In genomic region chr19:35331551-35332214, GRCh38 we compare ENCODE assay signal across 31 cellular contexts. TPM values are rescaled to one million over a fixed set of nuclear protein-coding genes. Genes with fewer than 3 reads are reported as not detected.
A peak's percentile ranks its signal among the peaks of the same experiment; 100 is the strongest.
DNase-seq lines count a peak whose midpoint lies in the region; ATAC-seq and TF ChIP-seq lines count a peak whose summit lies in the region.
"Had no signal": no experiment of that assay in that cellular context is flagged by ENCODE, and none has a peak within 500 bp of the region (broad histone marks: within the 10 kb centered on the region; RNA-seq: fewer than 3 reads in every experiment).

No MANE protein-coding gene starts in this region.

- no peak overlapping the region for H2AFZ ChIP-seq in Karpas-422 (ENCODE audit: low read length)

- no peak for TF ChIP-seq CTCF in GM12875 (IDR thresholded peaks at IDR 0.05; ENCODE audit: borderline replicate concordance, insufficient read depth, low read depth, low read length)

- peaks cover 71 to 100% (median 100%) of the 10 kb centered on the region in 10 experiments for H3K4me1 ChIP-seq in BLaER1 treated with 17β-estradiol and CSF1 and Interleukin-3, amounts not matched to agents 10 nM and 100 nM
- peaks cover 65% of the 10 kb centered on the region for H3K4me1 ChIP-seq in Karpas-422 (ENCODE audit: low read length)
- H3K4me1 ChIP-seq: Caco-2, SJCRH30, transverse colon had no signal

- peaks cover 0 to 54% (median 0%) of the 10 kb centered on the region in 11 experiments; a peak in 6 of 22 replicates for H4K20me1 ChIP-seq in BLaER1 treated with 17β-estradiol and CSF1 and Interleukin-3, amounts not matched to agents 10 nM and 100 nM
- H4K20me1 ChIP-seq in Karpas-422 (ENCODE audit: insufficient read depth, low read depth, low read length), result peaks cover 26% of the 10 kb centered on the region; the same call in 1 of the 2 replicates

- no peaks in the 10 kb centered on the region for H3K9me3 ChIP-seq in BLaER1 treated with 17β-estradiol and CSF1 and Interleukin-3, amounts not matched to agents 10 nM and 100 nM (replicated peaks in 1 of 11)
- H3K9me3 ChIP-seq in Karpas-422 (ENCODE audit: low read length), result no peaks in the 10 kb centered on the region
- H3K9me3 ChIP-seq: Caco-2, SJCRH30, transverse colon had no signal

- no peaks in the 10 kb centered on the region for H3K27me3 Mint-ChIP-seq in memory B cell

- H3K36me3 Mint-ChIP-seq in memory B cell, result peaks cover 31% of the 10 kb centered on the region

- peaks cover 54% of the 10 kb centered on the region for H3K4me1 Mint-ChIP-seq in memory B cell

- peaks cover 5 to 49% (median 32%) of the 10 kb centered on the region in 11 experiments; a peak in 19 of 22 replicates for H3K36me3 ChIP-seq in BLaER1 treated with 17β-estradiol and CSF1 and Interleukin-3, amounts not matched to agents 10 nM and 100 nM
- H3K36me3 ChIP-seq in Karpas-422 (ENCODE audit: insufficient read depth, low read length), result peaks cover 34% of the 10 kb centered on the region
- H3K36me3 ChIP-seq: cardiac muscle cell, SJCRH30, transverse colon, WERI-Rb-1 had no signal

- peak overlapping the region; percentile 20 to 87 (median 68); a peak in 19 of 20 replicates for H3K4me3 ChIP-seq in BLaER1 treated with 17β-estradiol and CSF1 and Interleukin-3, amounts not matched to agents 10 nM and 100 nM
- peak overlapping the region; percentile 98 for H3K4me3 ChIP-seq in GM12875 (ENCODE audit: low read depth, low read length)
- H3K4me3 ChIP-seq in Karpas-422 (ENCODE audit: low read length), result peak overlapping the region; percentile 92
- H3K4me3 ChIP-seq: cardiac muscle cell, SJCRH30, transverse colon had no signal

- no peaks in the 10 kb centered on the region for H3K27me3 ChIP-seq in BLaER1 treated with 17β-estradiol and CSF1 and Interleukin-3, amounts not matched to agents 10 nM and 100 nM
- no peaks in the 10 kb centered on the region for H3K27me3 ChIP-seq in Karpas-422 (ENCODE audit: low read length)
- H3K27me3 ChIP-seq: cardiac muscle cell, SJCRH30 had no signal

- no peaks in the 10 kb centered on the region for H3K9me2 ChIP-seq in Karpas-422 (replicated peaks; ENCODE audit: insufficient read depth, low read length)

- peaks cover 10% of the 10 kb centered on the region; the same call in 1 of the 2 replicates for H3K79me2 ChIP-seq in Karpas-422 (ENCODE audit: low read length)

- DNase-seq in Karpas-422, result no peak
- DNase-seq in memory B cell (ENCODE audit: low spot score in 2 of 2), result no peak
- no peak for DNase-seq in amygdala (lab: John Stamatoyannopoulos, UW)
- DNase-seq in HT-29 (ENCODE audit: low spot score), result no peak
- no peak for DNase-seq in A172 (ENCODE audit: low spot score)
- no peak for DNase-seq in mesenteric fat pad (ENCODE audit: low spot score)
- DNase-seq: activated gamma-delta T cell; activated T-cell treated with anti-CD3 and anti-CD28 coated beads, Interleukin-2, amount 50 U/mL, for 24 hours; Caco-2; DMS79; erythroblast; GDM1; hypothalamus; left colon; mammary epithelial cell; NCI-H1092; NCI-H1694 treated with DMSO at 0.1 percent for 48 hours; NCI-H446; NCI-H748 treated with DMSO at 0.1 percent for 48 hours; SJCRH30; stimulated activated CD4-positive, alpha-beta T cell treated with anti-CD3 and anti-CD28 coated beads, Interleukin-2, amount 100 ng/mL, for 48 hours; transverse colon; WERI-Rb-1 had no signal

- H3K9me3 Mint-ChIP-seq in memory B cell, result no peaks in the 10 kb centered on the region
- H3K9me3 Mint-ChIP-seq: activated T-cell treated with anti-CD3 and anti-CD28 coated beads, Interleukin-2, amount 50 U/mL, for 24 hours; dendritic cell treated with granulocyte-macrophage colony-stimulating factor and Interleukin-4, amounts not matched to agents 40 ng/mL and 50 ng/mL, for 4 days had no signal

- H3K9ac ChIP-seq in BLaER1 treated with 17β-estradiol and CSF1 and Interleukin-3, amounts not matched to agents 10 nM and 100 nM, result peak overlapping the region in 10 of 11 experiments; percentile 29 to 86 (median 74); a peak in 20 of 22 replicates
- peak overlapping the region; percentile 67 for H3K9ac ChIP-seq in Karpas-422 (ENCODE audit: low read length)

- H3K27ac Mint-ChIP-seq in memory B cell, result peak overlapping the region; percentile 91
- H3K27ac Mint-ChIP-seq: activated T-cell treated with anti-CD3 and anti-CD28 coated beads, Interleukin-2, amount 50 U/mL, for 24 hours; dendritic cell treated with granulocyte-macrophage colony-stimulating factor and Interleukin-4, amounts not matched to agents 40 ng/mL and 50 ng/mL, for 4 days had no signal

- peak overlapping the region; percentile 74 to 98 (median 93) for H3K4me2 ChIP-seq in BLaER1 treated with 17β-estradiol and CSF1 and Interleukin-3, amounts not matched to agents 10 nM and 100 nM
- H3K4me2 ChIP-seq in Karpas-422 (ENCODE audit: low read depth, low read length, poor library complexity, severe bottlenecking), result peak overlapping the region; percentile 98

- no peak for ATAC-seq in memory B cell (ENCODE audit: low read depth)
- ATAC-seq: left colon had no signal

- peak overlapping the region; percentile 99 for H3K4me3 Mint-ChIP-seq in memory B cell
- H3K4me3 Mint-ChIP-seq: activated T-cell treated with anti-CD3 and anti-CD28 coated beads, Interleukin-2, amount 50 U/mL, for 24 hours; dendritic cell treated with granulocyte-macrophage colony-stimulating factor and Interleukin-4, amounts not matched to agents 40 ng/mL and 50 ng/mL, for 4 days had no signal

- peak overlapping the region in 8 of 11 experiments; percentile 65 to 84 (median 73); a peak in 16 of 22 replicates for H3K27ac ChIP-seq in BLaER1 treated with 17β-estradiol and CSF1 and Interleukin-3, amounts not matched to agents 10 nM and 100 nM
- peak overlapping the region; percentile 90 for H3K27ac ChIP-seq in Karpas-422 (ENCODE audit: low read length)
- H3K27ac ChIP-seq: C4-2B, cardiac muscle cell, SJCRH30, transverse colon, WERI-Rb-1 had no signal

RNA-seq across cellular contexts. Expression of gene CD22, which starts 2.7 kb away (rescaled TPM):
- 454 and 602 TPM in 2 replicates for total RNA-seq in Karpas-422 (2014; rRNA removed; shearing (Covaris generic); ENCODE audit: low replicate concordance)
- 0.28 TPM in 1 of 2 replicates, not detected in the other for total RNA-seq in HT-29 (2014; rRNA removed; shearing (Covaris generic))
- total RNA-seq in A172 (2014; rRNA removed; shearing (Covaris generic)), result 3.4 and 7.6 TPM in 2 replicates
- 1.3 TPM for total RNA-seq in mesenteric fat pad
- total RNA-seq: astrocyte, Caco-2 had no signal

RNA-seq across cellular contexts. Expression of gene FFAR1, which starts 16.0 kb away (rescaled TPM):
- total RNA-seq in Karpas-422 (2014; rRNA removed; shearing (Covaris generic); ENCODE audit: low replicate concordance), result 0.34 and 2.0 TPM in 2 replicates
- not detected in 2 replicates for total RNA-seq in HT-29 (2014; rRNA removed; shearing (Covaris generic))
- not detected in 2 replicates for total RNA-seq in A172 (2014; rRNA removed; shearing (Covaris generic))
- not detected for total RNA-seq in mesenteric fat pad
- total RNA-seq: astrocyte, Caco-2, cardiac muscle cell, glomerular endothelial cell, mammary epithelial cell, SJCRH30, subcutaneous adipose tissue had no signal

RNA-seq across cellular contexts. Expression of gene FFAR3, which starts 26.6 kb away (rescaled TPM):
- total RNA-seq in Karpas-422 (2014; rRNA removed; shearing (Covaris generic); ENCODE audit: low replicate concordance), result not detected in 2 replicates
- not detected in 2 replicates for total RNA-seq in HT-29 (2014; rRNA removed; shearing (Covaris generic))
- not detected in 2 replicates for total RNA-seq in A172 (2014; rRNA removed; shearing (Covaris generic))
- total RNA-seq in mesenteric fat pad, result 1.4 TPM
- total RNA-seq: astrocyte, Caco-2, glomerular endothelial cell, left colon, mammary epithelial cell, SJCRH30 had no signal

RNA-seq across cellular contexts. Expression of gene GPR42, which starts 39.2 kb away (rescaled TPM):
- not detected in 2 replicates for total RNA-seq in Karpas-422 (2014; rRNA removed; shearing (Covaris generic); ENCODE audit: low replicate concordance)
- total RNA-seq in HT-29 (2014; rRNA removed; shearing (Covaris generic)), result not detected in 2 replicates
- total RNA-seq in A172 (2014; rRNA removed; shearing (Covaris generic)), result not detected in 2 replicates
- total RNA-seq in mesenteric fat pad, result 0.87 TPM
- total RNA-seq: astrocyte, Caco-2, glomerular endothelial cell, left colon, mammary epithelial cell, SJCRH30, transverse colon had no signal

RNA-seq across cellular contexts. Expression of gene MAG, which starts 39.7 kb away (rescaled TPM):
- 0.36 TPM in 1 of 2 replicates, not detected in the other for total RNA-seq in Karpas-422 (2014; rRNA removed; shearing (Covaris generic); ENCODE audit: low replicate concordance)
- total RNA-seq in HT-29 (2014; rRNA removed; shearing (Covaris generic)), result not detected in 2 replicates
- total RNA-seq in A172 (2014; rRNA removed; shearing (Covaris generic)), result not detected in 2 replicates
- total RNA-seq in mesenteric fat pad, result not detected
- total RNA-seq: astrocyte, glomerular endothelial cell, left colon, mammary epithelial cell, subcutaneous adipose tissue, transverse colon had no signal

Comparison
In these comparisons a context has a peak if more than half of its experiments do, and no peak if none do; other contexts are left out.
1. RNA of gene CD22, which starts 2.7 kb away (total RNA-seq): 454 to 602 TPM in Karpas-422; 3.4 to 7.6 TPM in A172, 1.3 TPM in mesenteric fat pad (single experiment) and 0.28 TPM in HT-29; every median in the first group is over 10 times any median in the second.
2. Peak in every context shown above with its lines, with median percentiles within 50 percentile points of each other: H3K4me3 ChIP-seq.